In genomic region chr6:15441982-15442381, GRCh38 we compare ENCODE assay signal across 8 cellular contexts.
"Had no signal": no experiment of that assay in that cellular context is flagged by ENCODE, and none has a peak within 500 bp of the region (broad histone marks: within the 10 kb centered on the region; RNA-seq: fewer than 3 reads in every experiment).

No MANE protein-coding gene starts in this region.

- H3K27me3 Mint-ChIP-seq: stimulated activated naive CD8-positive, alpha-beta T cell treated with anti-CD3 and anti-CD28 coated beads, Interleukin-15, amount 100 ng/mL, for 72 hours had no signal

- H3K27me3 ChIP-seq: ovary, testis, upper lobe of right lung had no signal

- DNase-seq: activated naive CD4-positive, alpha-beta T cell treated with anti-CD3 and anti-CD28 coated beads, Interleukin-2, amount 50 U/mL, for 16 hours; stimulated activated naive CD8-positive, alpha-beta T cell treated with anti-CD3 and anti-CD28 coated beads, Interleukin-15, amount 100 ng/mL, for 72 hours; upper lobe of right lung had no signal

- H3K27ac ChIP-seq: coronary artery, testis, upper lobe of right lung had no signal

- H3K4me3 ChIP-seq: coronary artery, ovary, skin epidermis, testis, upper lobe of right lung had no signal

- H3K36me3 ChIP-seq: ovary, upper lobe of right lung had no signal

- H3K9me3 ChIP-seq: ovary, testis, upper lobe of right lung had no signal

- H3K4me3 Mint-ChIP-seq: stimulated activated naive CD8-positive, alpha-beta T cell treated with anti-CD3 and anti-CD28 coated beads, Interleukin-15, amount 100 ng/mL, for 72 hours had no signal

- H3K27ac Mint-ChIP-seq: stimulated activated naive CD8-positive, alpha-beta T cell treated with anti-CD3 and anti-CD28 coated beads, Interleukin-15, amount 100 ng/mL, for 72 hours had no signal

- H3K9me3 Mint-ChIP-seq: neural crest cell; stimulated activated naive CD8-positive, alpha-beta T cell treated with anti-CD3 and anti-CD28 coated beads, Interleukin-15, amount 100 ng/mL, for 72 hours had no signal
